8 cellular contexts compared by ENCODE assay signal in the genomic region with DNA sequence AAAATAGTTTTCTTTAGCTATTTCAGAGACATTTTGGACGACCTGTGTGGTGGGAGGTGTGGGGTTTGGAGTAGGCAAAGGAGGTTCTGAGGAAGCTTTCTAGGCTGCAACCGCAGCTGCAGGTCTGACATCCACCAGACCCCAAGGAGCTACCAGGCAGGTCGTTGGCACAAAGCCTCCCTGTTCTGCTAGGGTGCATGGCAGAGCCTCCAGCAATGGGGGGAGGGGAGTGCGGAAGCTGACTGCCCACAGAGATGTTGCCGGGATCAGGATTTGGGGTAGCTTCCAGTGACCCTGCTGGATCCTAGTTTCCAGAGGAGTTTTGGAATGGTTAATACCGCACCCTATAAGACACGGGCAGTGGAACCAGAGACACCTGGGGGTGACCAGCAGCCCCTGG. TPM values are rescaled to one million over a fixed set of nuclear protein-coding genes. Genes with fewer than 3 reads are reported as not detected.
DNase-seq lines count a peak whose midpoint lies in the region; ATAC-seq lines count a peak whose summit lies in the region.

No MANE protein-coding gene starts in this region.

- no peak overlapping the region for H3K9ac ChIP-seq in subcutaneous abdominal adipose tissue (ENCODE audit: low read length in 5 of 5)

- no peak overlapping the region for H3K27ac Mint-ChIP-seq in activated naive CD8-positive, alpha-beta T cell treated with anti-CD3 and anti-CD28 coated beads for 36 hours
- peak overlapping the region in 5 of 6 donors; percentile 6 to 70 (median 32) for H3K27ac Mint-ChIP-seq in immature natural killer cell

- no peak overlapping the region for H3K27ac ChIP-seq in subcutaneous abdominal adipose tissue (ENCODE audit: low read depth, low read length)

- H3K36me3 ChIP-seq in subcutaneous abdominal adipose tissue (ENCODE audit: control insufficient read depth in 5 of 5, insufficient read depth in 5 of 5, low read length in 5 of 5): no peaks in the 10 kb centered on the region

- H3K9me3 ChIP-seq in subcutaneous abdominal adipose tissue (ENCODE audit: control insufficient read depth in 5 of 5, low read length in 5 of 5): peaks cover 0 to under 1% (median 0%) of the 10 kb centered on the region in 5 donors

- H3K27me3 Mint-ChIP-seq in activated naive CD8-positive, alpha-beta T cell treated with anti-CD3 and anti-CD28 coated beads for 36 hours: peaks cover 57% of the 10 kb centered on the region
- H3K27me3 Mint-ChIP-seq in immature natural killer cell (ENCODE audit: low read depth in 3 of 3): peaks cover 0 to 7% (median 2%) of the 10 kb centered on the region in 3 donors

- H3K4me1 ChIP-seq in subcutaneous abdominal adipose tissue (ENCODE audit: control insufficient read depth in 5 of 5, insufficient read depth in 5 of 5, low read length in 5 of 5): peaks cover 0 to 20% (median 13%) of the 10 kb centered on the region in 5 donors

- DNase-seq in NCI-H82 (lab: John Stamatoyannopoulos, UW): peak; percentile 40
- no peak for DNase-seq in NCI-H82 treated with DMSO at 0.1 percent for 48 hours (lab: John Stamatoyannopoulos, UW; ENCODE audit: unreplicated experiment)
- no peak for DNase-seq in activated naive CD8-positive, alpha-beta T cell treated with anti-CD3 and anti-CD28 coated beads for 36 hours
- DNase-seq in immature natural killer cell: no peak
- no peak for DNase-seq in GM19238 (ENCODE audit: insufficient read length, low spot score)

- no peaks in the 10 kb centered on the region for H3K36me3 Mint-ChIP-seq in activated naive CD8-positive, alpha-beta T cell treated with anti-CD3 and anti-CD28 coated beads for 36 hours
- no peaks in the 10 kb centered on the region for H3K36me3 Mint-ChIP-seq in immature natural killer cell

- peaks cover 15 to 35% (median 23%) of the 10 kb centered on the region in 5 donors for H3K27me3 ChIP-seq in subcutaneous abdominal adipose tissue (ENCODE audit: control insufficient read depth in 5 of 5, insufficient read depth in 4 of 5, low read length in 5 of 5)

- H3K4me1 Mint-ChIP-seq in activated naive CD8-positive, alpha-beta T cell treated with anti-CD3 and anti-CD28 coated beads for 36 hours: peaks cover 9% of the 10 kb centered on the region
- H3K4me1 Mint-ChIP-seq in immature natural killer cell: peaks cover 62 to 76% of the 10 kb centered on the region in 2 donors

- peak overlapping the region in 4 of 5 donors; percentile 56 to 70 (median 62) for H3K4me3 ChIP-seq in subcutaneous abdominal adipose tissue (ENCODE audit: low read depth in 1 of 5, low read length in 5 of 5)

- ATAC-seq in HG03139 (IDR thresholded peaks at IDR 0.05; ENCODE audit: unreplicated experiment): no peak
- ATAC-seq in HG03045 (IDR thresholded peaks at IDR 0.05; ENCODE audit: unreplicated experiment): no peak

- peak overlapping the region; percentile 70 for H3K4me3 Mint-ChIP-seq in activated naive CD8-positive, alpha-beta T cell treated with anti-CD3 and anti-CD28 coated beads for 36 hours
- H3K4me3 Mint-ChIP-seq in immature natural killer cell: peak overlapping the region; percentile 82 to 89 (median 87)

- H3K9me3 Mint-ChIP-seq in activated naive CD8-positive, alpha-beta T cell treated with anti-CD3 and anti-CD28 coated beads for 36 hours: no peaks in the 10 kb centered on the region
- no peaks in the 10 kb centered on the region for H3K9me3 Mint-ChIP-seq in immature natural killer cell

RNA-seq across cellular contexts. Expression of gene RAP1GAP2, which starts 58.4 kb away (rescaled TPM):
- total RNA-seq in activated naive CD8-positive, alpha-beta T cell treated with anti-CD3 and anti-CD28 coated beads for 36 hours: not detected
- 10 to 100 TPM in 1 of 3 donors, 1 to 10 TPM in 2; 2.5 to 28.9 (median 6.4) TPM for polyA plus RNA-seq in immature natural killer cell
